ENCODE assay signal across 16 cellular contexts in genomic region chr18:13239557-13239956, GRCh38. TPM values are rescaled to one million over a fixed set of nuclear protein-coding genes. Genes with fewer than 3 reads are reported as not detected.
DNase-seq lines count a peak whose midpoint lies in the region; ATAC-seq and TF ChIP-seq lines count a peak whose summit lies in the region.
"Had no signal": no experiment of that assay in that cellular context is flagged by ENCODE, and none has a peak within 500 bp of the region (broad histone marks: within the 10 kb centered on the region; RNA-seq: fewer than 3 reads in every experiment).

No MANE protein-coding gene starts in this region.

- no peaks in the 10 kb centered on the region for H3K9me2 ChIP-seq in PC-3 (replicated peaks; ENCODE audit: low read length)

- POLR2A ChIA-PET in PC-3 (lab: Charles Lee; ENCODE audit: unreplicated experiment), result no interaction called here

- H3K4me2 ChIP-seq in PC-3 (ENCODE audit: low read length), result no peak overlapping the region

- H3K9me3 ChIP-seq in heart left ventricle (no peaks in the 10 kb centered on the region), WERI-Rb-1 (ENCODE audit: severe bottlenecking) (no peaks in the 10 kb centered on the region), lower lobe of right lung (no peaks in the 10 kb centered on the region), PC-3 (ENCODE audit: low read length) (no peaks in the 10 kb centered on the region)
- H3K9me3 ChIP-seq: SJSA1 had no signal

- H3K9me3 Mint-ChIP-seq in activated T-helper 17 cell treated with anti-CD3 and anti-CD28 coated beads, Interleukin-2, amount 50 U/mL, for 72 hours, result no peaks in the 10 kb centered on the region
- H3K9me3 Mint-ChIP-seq: CD4-positive, CD25-positive, alpha-beta regulatory T cell had no signal

- TF ChIP-seq POLR2A in heart left ventricle (IDR thresholded peaks at IDR 0.05), result no peak

- DNase-seq in heart left ventricle (no peak), left cardiac atrium (no peak), WERI-Rb-1 (peak; percentile 71), lower lobe of right lung (peak; percentile 32), PC-3 (no peak)
- DNase-seq: activated CD4-positive, alpha-beta T cell treated with anti-CD3 and anti-CD28 coated beads, Interleukin-2, amount 50 U/mL, for 1 hour; CD4-positive, CD25-positive, alpha-beta regulatory T cell; DMS153; MM.1S; NCI-H1436; NCI-H774 had no signal

- H3K27ac ChIP-seq in heart left ventricle (no peak overlapping the region), WERI-Rb-1 (peak overlapping the region; percentile 56), lower lobe of right lung (no peak overlapping the region), PC-3 (ENCODE audit: low read length) (no peak overlapping the region)
- H3K27ac ChIP-seq: HL-60, SJSA1 had no signal

- no peak overlapping the region for H3K9ac ChIP-seq in PC-3 (ENCODE audit: low read length)

- ATAC-seq in heart left ventricle (peak in 3 of 4 donors; percentile 11 to 30 (median 19)), left cardiac atrium (no peak), lower lobe of right lung (no peak), GM19467 (IDR thresholded peaks at IDR 0.05; ENCODE audit: unreplicated experiment) (no peak), PC-3 (no peak)
- ATAC-seq in activated T-helper 17 cell treated with anti-CD3 and anti-CD28 coated beads, Interleukin-2, amount 50 U/mL, for 72 hours (replicated peaks), result no peak

- CTCF ChIA-PET in PC-3 (lab: Charles Lee), result no interaction called here

- H3K4me1 ChIP-seq in heart left ventricle (peaks cover 0 to 41% (median 10%) of the 10 kb centered on the region in 12 donors), lower lobe of right lung (no peaks in the 10 kb centered on the region), PC-3 (ENCODE audit: insufficient read depth, low read length) (no peaks in the 10 kb centered on the region)
- H3K4me1 ChIP-seq: SJSA1 had no signal

- H3K27ac Mint-ChIP-seq in activated T-helper 17 cell treated with anti-CD3 and anti-CD28 coated beads, Interleukin-2, amount 50 U/mL, for 72 hours, result no peak overlapping the region
- H3K27ac Mint-ChIP-seq: activated naive CD4-positive, alpha-beta T cell treated with anti-CD3 and anti-CD28 coated beads, Interleukin-2, amount 50 U/mL, for 24 hours; CD4-positive, CD25-positive, alpha-beta regulatory T cell had no signal

- no peaks in the 10 kb centered on the region for H3K4me1 Mint-ChIP-seq in activated T-helper 17 cell treated with anti-CD3 and anti-CD28 coated beads, Interleukin-2, amount 50 U/mL, for 72 hours
- H3K4me1 Mint-ChIP-seq: activated naive CD4-positive, alpha-beta T cell treated with anti-CD3 and anti-CD28 coated beads, Interleukin-2, amount 50 U/mL, for 24 hours had no signal

- no peaks in the 10 kb centered on the region for H3K79me2 ChIP-seq in PC-3 (ENCODE audit: low read length)

- no peak for TF ChIP-seq CTCF in heart left ventricle (IDR thresholded peaks at IDR 0.05)
- TF ChIP-seq CTCF in WERI-Rb-1 (IDR thresholded peaks at IDR 0.05; ENCODE audit: low read depth, low read length), result no peak
- TF ChIP-seq CTCF in lower lobe of right lung (IDR thresholded peaks at IDR 0.05), result no peak
- no peak for TF ChIP-seq CTCF in PC-3 (conservative IDR thresholded peaks at IDR 0.05; ENCODE audit: low read depth, low read length)

- H3K27me3 ChIP-seq in heart left ventricle, result no peaks in the 10 kb centered on the region
- no peaks in the 10 kb centered on the region for H3K27me3 ChIP-seq in WERI-Rb-1 (ENCODE audit: insufficient read depth, low read depth, severe bottlenecking)
- H3K27me3 ChIP-seq in lower lobe of right lung (ENCODE audit: low read depth), result no peaks in the 10 kb centered on the region
- peaks cover 58% of the 10 kb centered on the region for H3K27me3 ChIP-seq in PC-3 (ENCODE audit: low read length)
- H3K27me3 ChIP-seq: SJSA1 had no signal

- WGBS in heart left ventricle, 4 donors, result 79 to 83% (median 80%) methylated on average over 4 to 8 of the region's 8 CpGs

- H3K4me3 ChIP-seq in heart left ventricle (no peak overlapping the region), WERI-Rb-1 (ENCODE audit: low read depth, low read length) (peak overlapping the region; percentile 9; the same call in 1 of the 2 replicates), lower lobe of right lung (no peak overlapping the region), PC-3 (ENCODE audit: low read length) (no peak overlapping the region)
- H3K4me3 ChIP-seq: SJSA1 had no signal

- intact Hi-C loops in heart left ventricle (cut with DNase I), result no loop called here
- intact Hi-C loops in left cardiac atrium (cut with DNase I), result no loop called here
- intact Hi-C loops in lower lobe of right lung (cut with DNase I), result no loop called here
- intact Hi-C loops in PC-3 (cut with micrococcal nuclease), result no loop called here

- BruUV-seq in PC-3 (replicated peaks; lab: Mats Ljungman, UMichigan), result no TSS peak

- H2AFZ ChIP-seq in PC-3 (ENCODE audit: low read length), result no peak overlapping the region

- no peaks in the 10 kb centered on the region for H3K36me3 Mint-ChIP-seq in activated T-helper 17 cell treated with anti-CD3 and anti-CD28 coated beads, Interleukin-2, amount 50 U/mL, for 72 hours (ENCODE audit: low read depth)

- peaks cover 0 to 4% (median 0%) of the 10 kb centered on the region in 9 donors for H3K36me3 ChIP-seq in heart left ventricle
- H3K36me3 ChIP-seq in WERI-Rb-1, result no peaks in the 10 kb centered on the region
- H3K36me3 ChIP-seq in lower lobe of right lung, result no peaks in the 10 kb centered on the region
- H3K36me3 ChIP-seq in PC-3 (ENCODE audit: low read depth, low read length), result no peaks in the 10 kb centered on the region
- H3K36me3 ChIP-seq: SJSA1 had no signal

- H3K4me3 Mint-ChIP-seq in activated T-helper 17 cell treated with anti-CD3 and anti-CD28 coated beads, Interleukin-2, amount 50 U/mL, for 72 hours, result no peak overlapping the region
- H3K4me3 Mint-ChIP-seq: activated naive CD4-positive, alpha-beta T cell treated with anti-CD3 and anti-CD28 coated beads, Interleukin-2, amount 50 U/mL, for 24 hours; CD4-positive, CD25-positive, alpha-beta regulatory T cell had no signal

- H3F3A ChIP-seq in PC-3 (ENCODE audit: low read length, unreplicated experiment), result no peaks in the 10 kb centered on the region

- no peaks in the 10 kb centered on the region for H3K27me3 Mint-ChIP-seq in activated T-helper 17 cell treated with anti-CD3 and anti-CD28 coated beads, Interleukin-2, amount 50 U/mL, for 72 hours
- H3K27me3 Mint-ChIP-seq: activated naive CD4-positive, alpha-beta T cell treated with anti-CD3 and anti-CD28 coated beads, Interleukin-2, amount 50 U/mL, for 24 hours had no signal

- no peaks in the 10 kb centered on the region for H4K20me1 ChIP-seq in PC-3 (ENCODE audit: low read length)

RNA-seq across cellular contexts. Expression of gene LDLRAD4, which starts 21.0 kb away (rescaled TPM):
- 10 to 100 TPM; 25.2 to 44.0 (median 34.0) TPM for total RNA-seq in heart left ventricle
- polyA plus RNA-seq in heart left ventricle, result 10 to 100 TPM; 10.4 to 14.6 TPM
- 10 to 100 TPM; 28.9 to 80.2 TPM for total RNA-seq in left cardiac atrium
- 24.6 TPM for total RNA-seq in lower lobe of right lung
- total RNA-seq in activated T-helper 17 cell treated with anti-CD3 and anti-CD28 coated beads, Interleukin-2, amount 50 U/mL, for 72 hours, result 10 to 100 TPM; 52.0 to 54.8 TPM
- not detected in 2 replicates for total RNA-seq in PC-3 (2014; rRNA removed)

Comparison
In these comparisons a context has a peak if more than half of its experiments do, and no peak if none do; other contexts are left out.
1. ATAC-seq: peak in heart left ventricle (3 of 4); none in left cardiac atrium (0 of 2), lower lobe of right lung (0 of 2), activated T-helper 17 cell treated with anti-CD3 and anti-CD28 coated beads, Interleukin-2, amount 50 U/mL, for 72 hours (single experiment), GM19467 (single experiment) and PC-3 (single experiment).
2. DNase-seq: peak in WERI-Rb-1 (single experiment) and lower lobe of right lung (single experiment); none in heart left ventricle (0 of 5), left cardiac atrium (single experiment) and PC-3 (single experiment).
3. RNA of gene LDLRAD4, which starts 21.0 kb away (total RNA-seq): 28.9 to 80.2 TPM in left cardiac atrium, 52.0 to 54.8 TPM in activated T-helper 17 cell treated with anti-CD3 and anti-CD28 coated beads, Interleukin-2, amount 50 U/mL, for 72 hours, 25.2 to 44.0 TPM in heart left ventricle and 24.6 TPM in lower lobe of right lung (single experiment); not detected in PC-3; every median in the first group is over 10 times any median in the second.